19 cellular contexts compared by ENCODE assay signal in genomic region chr2:46861916-46862315, GRCh38. TPM values are rescaled to one million over a fixed set of nuclear protein-coding genes. Genes with fewer than 3 reads are reported as not detected.
DNase-seq lines count a peak whose midpoint lies in the region; ATAC-seq, FAIRE-seq and TF ChIP-seq lines count a peak whose summit lies in the region.
"Had no signal": no experiment of that assay in that cellular context is flagged by ENCODE, and none has a peak within 500 bp of the region (broad histone marks: within the 10 kb centered on the region; RNA-seq: fewer than 3 reads in every experiment).

No MANE protein-coding gene starts in this region.

- no peaks in the 10 kb centered on the region for H3K27me3 ChIP-seq in osteoblast (ENCODE audit: insufficient read depth, low read length)
- H3K27me3 ChIP-seq in CD8-positive, alpha-beta memory T cell (ENCODE audit: insufficient read depth, low read length, poor library complexity, severe bottlenecking), result no peaks in the 10 kb centered on the region

- H3K27ac Mint-ChIP-seq in CD8-positive, alpha-beta memory T cell, result no peak overlapping the region
- H3K27ac Mint-ChIP-seq: CD14-positive monocyte had no signal

- no peak overlapping the region for H3K4me3 Mint-ChIP-seq in CD8-positive, alpha-beta memory T cell
- H3K4me3 Mint-ChIP-seq: CD14-positive monocyte, HFFc6 had no signal

- H3K9me3 ChIP-seq in A549, result peaks cover 19% of the 10 kb centered on the region
- no peaks in the 10 kb centered on the region for H3K9me3 ChIP-seq in osteoblast (ENCODE audit: low read depth, low read length)
- H3K9me3 ChIP-seq in CD8-positive, alpha-beta memory T cell (ENCODE audit: low read length), result peaks cover 7% of the 10 kb centered on the region

- H2AFZ ChIP-seq in osteoblast (ENCODE audit: low read length), result peak overlapping the region; percentile 1

- no peak overlapping the region for H3K4me3 ChIP-seq in A549
- no peak overlapping the region for H3K4me3 ChIP-seq in choroid plexus epithelial cell (ENCODE audit: low read depth, low read length)
- no peak overlapping the region for H3K4me3 ChIP-seq in osteoblast (ENCODE audit: insufficient read depth, low read length)
- H3K4me3 ChIP-seq in CD8-positive, alpha-beta memory T cell (ENCODE audit: low read length), result no peak overlapping the region

- peaks cover 0 to 6% (median 0%) of the 10 kb centered on the region in 3 donors for H3K36me3 Mint-ChIP-seq in CD8-positive, alpha-beta memory T cell
- H3K36me3 Mint-ChIP-seq: CD14-positive monocyte had no signal

- peaks cover 8 to 26% of the 10 kb centered on the region in 2 donors for H3K27me3 Mint-ChIP-seq in CD8-positive, alpha-beta memory T cell

- CTCF ChIA-PET in A549 (lab: Yijun Ruan, JAX), result interaction anchor here (0.8 to 3.2 kb wide), 9 partner anchors 8 to 211 kb away, joined by 3 to 20 read pairs (median 5); no protein-coding TSS in a partner anchor
- CTCF ChIA-PET in CD8-positive, alpha-beta memory T cell (lab: Charles Lee), result no interaction called here

- no peak for TF ChIP-seq POLR2A in A549 (IDR thresholded peaks at IDR 0.05; ENCODE audit: low read length)

- DNase-seq in A549 (ENCODE audit: low read depth in 1 of 2, low spot score in 1 of 2), result no peak
- peak; percentile 29 for DNase-seq in GM03348 (ENCODE audit: low spot score)
- DNase-seq in choroid plexus epithelial cell (ENCODE audit: low read depth), result peak; percentile 21
- no peak for DNase-seq in osteoblast (ENCODE audit: insufficient read length, low spot score, missing footprints)
- no peak for DNase-seq in CD8-positive, alpha-beta memory T cell
- DNase-seq in iPS-NIHi7 (ENCODE audit: extremely low spot score), result no peak
- no peak for DNase-seq in NCI-H1694 (lab: John Stamatoyannopoulos, UW)
- DNase-seq: ACHN, DMS 273 treated with DMSO at 0.1 percent for 48 hours, DND-41, H7, HFFc6, NCI-H1417, NCI-H187 treated with DMSO at 0.1 percent for 48 hours, NCI-H345, NCI-H524 treated with DMSO at 0.1 percent for 48 hours, PC-3 had no signal

- TF ChIP-seq RAD21 in A549 (conservative IDR thresholded peaks at IDR 0.05 in 1 of 2, IDR thresholded peaks at IDR 0.05 in 1 of 2), result no peak

- H3K36me3 ChIP-seq in osteoblast (ENCODE audit: insufficient read depth, low read length), result no peaks in the 10 kb centered on the region
- no peaks in the 10 kb centered on the region for H3K36me3 ChIP-seq in CD8-positive, alpha-beta memory T cell (ENCODE audit: insufficient read depth, low read length)

- no peak for FAIRE-seq in A549 (lab: Jason Lieb, UNC)

- H3K4me2 ChIP-seq in A549 (no peak overlapping the region), osteoblast (ENCODE audit: insufficient read depth, low read length) (no peak overlapping the region)

- ATAC-seq in A549 (peak in 1 of 2 experiments; percentile 21; a peak in 3 of 6 replicates), HG02870 (IDR thresholded peaks at IDR 0.05; ENCODE audit: unreplicated experiment) (no peak)
- ATAC-seq: PC-3 had no signal

- H3K79me2 ChIP-seq in osteoblast (ENCODE audit: insufficient read depth, low read length), result peaks cover 2% of the 10 kb centered on the region

- TF ChIP-seq CTCF in A549 (IDR thresholded peaks at IDR 0.05) (no peak), choroid plexus epithelial cell (conservative IDR thresholded peaks at IDR 0.05; ENCODE audit: low read depth, low read length) (no peak), osteoblast (IDR thresholded peaks at IDR 0.05; ENCODE audit: extremely low read depth, low read depth, low read length) (no peak)

- H3K4me1 ChIP-seq in A549 (peaks cover 35% of the 10 kb centered on the region), osteoblast (ENCODE audit: insufficient read depth, low read length) (peaks cover 37% of the 10 kb centered on the region)
- H3K4me1 ChIP-seq in CD8-positive, alpha-beta memory T cell (ENCODE audit: insufficient read depth, low read length), result no peaks in the 10 kb centered on the region

- 83% methylated on average over 6 of the region's 6 CpGs for WGBS in A549 (ENCODE audit: missing lambda C conversion rate)

- POLR2A ChIA-PET in A549 (lab: Yijun Ruan, JAX), result interaction anchor here (0.6 kb wide), 1 partner anchor 110 kb away, joined by 3 read pairs; no protein-coding TSS in a partner anchor
- POLR2A ChIA-PET in CD8-positive, alpha-beta memory T cell (lab: Charles Lee), result no interaction called here

- no peaks in the 10 kb centered on the region for H4K20me1 ChIP-seq in osteoblast (ENCODE audit: insufficient read depth, low read length)

- TF ChIP-seq EP300 in A549 (IDR thresholded peaks at IDR 0.05), result no peak

- H3K27ac ChIP-seq in A549 (peak overlapping the region; percentile 97 to 99; a peak in 5 of 6 replicates), osteoblast (ENCODE audit: low read depth, low read length) (peak overlapping the region; percentile 54)
- no peak overlapping the region for H3K27ac ChIP-seq in CD8-positive, alpha-beta memory T cell (ENCODE audit: low read depth, low read length)

- peaks cover 2 to 19% (median 10%) of the 10 kb centered on the region in 5 donors for H3K9me3 Mint-ChIP-seq in CD8-positive, alpha-beta memory T cell

- H3K4me1 Mint-ChIP-seq in CD8-positive, alpha-beta memory T cell, result peaks cover 0 to 1% (median 0%) of the 10 kb centered on the region in 3 donors

TF ChIP-seq in A549, 52 proteins besides CTCF, POLR2A, EP300 and RAD21:
- TF ChIP-seq ZSCAN20 (CRISPR knock-in tag; IDR thresholded peaks at IDR 0.05), result no peak
TF ChIP-seq in A549: peak in this region for 0.

RNA-seq across cellular contexts. Expression of gene MCFD2, which starts 53.7 kb away (rescaled TPM):
- polyA plus RNA-seq in A549 (2011; rRNA removed) (172 and 210 TPM in 2 replicates), A549 (2017; fragmentation: RNase III; extraction: RNeasy Plus Mini Kit Qiagen cat#74134 plus additional on column Dnase treatment) (118 to 125 TPM (median 120 TPM) in 3 replicates)
- 51.2 and 61.9 TPM in 2 replicates for polyA plus RNA-seq in A549 (2012; cell fraction: cytosol; rRNA removed)
- polyA plus RNA-seq in A549 (2012; cell fraction: nucleus; rRNA removed), result 35.2 and 36.7 TPM in 2 replicates
- polyA minus RNA-seq in A549 (2011; rRNA and poly(A)+ RNA removed), result 90.0 and 90.1 TPM in 2 replicates
- 136 and 185 TPM in 2 replicates for total RNA-seq in osteoblast
- 10 to 100 TPM; 37.2 to 40.0 TPM for total RNA-seq in CD8-positive, alpha-beta memory T cell
- 22.7 TPM for polyA plus RNA-seq in CD8-positive, alpha-beta memory T cell

Comparison
In these comparisons a context has a peak if more than half of its experiments do, and no peak if none do; other contexts are left out.
1. DNase-seq: peak in GM03348 (single experiment) and choroid plexus epithelial cell (single experiment); none in A549 (0 of 2), osteoblast (single experiment), CD8-positive, alpha-beta memory T cell (0 of 5), iPS-NIHi7 (single experiment) and NCI-H1694 (single experiment).